ENCODE assay signal across 1 cellular context in genomic region chr11:82842019-82842418, GRCh38.
TF ChIP-seq lines count a peak whose summit lies in the region.

No MANE protein-coding gene starts in this region.

TF ChIP-seq in SK-N-SH, 30 proteins besides CTCF, POLR2A, EP300 and RAD21:
- TF ChIP-seq, protein P1, sequence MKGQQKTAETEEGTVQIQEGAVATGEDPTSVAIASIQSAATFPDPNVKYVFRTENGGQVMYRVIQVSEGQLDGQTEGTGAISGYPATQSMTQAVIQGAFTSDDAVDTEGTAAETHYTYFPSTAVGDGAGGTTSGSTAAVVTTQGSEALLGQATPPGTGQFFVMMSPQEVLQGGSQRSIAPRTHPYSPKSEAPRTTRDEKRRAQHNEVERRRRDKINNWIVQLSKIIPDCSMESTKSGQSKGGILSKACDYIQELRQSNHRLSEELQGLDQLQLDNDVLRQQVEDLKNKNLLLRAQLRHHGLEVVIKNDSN (IDR thresholded peaks at IDR 0.05; ENCODE audit: borderline replicate concordance, low read depth): no peak
- no peak for TF ChIP-seq FOSL2 (IDR thresholded peaks at IDR 0.05; ENCODE audit: borderline replicate concordance, low read depth)
- no peak for TF ChIP-seq EZH2phosphoT487 (IDR thresholded peaks at IDR 0.05; ENCODE audit: borderline replicate concordance, low read depth)
- no peak for TF ChIP-seq GATA2 (CRISPR knock-in tag; IDR thresholded peaks at IDR 0.05)
- no peak for TF ChIP-seq RXRA (IDR thresholded peaks at IDR 0.05; ENCODE audit: borderline replicate concordance, low read depth)
- no peak for TF ChIP-seq MEF2A (IDR thresholded peaks at IDR 0.05; ENCODE audit: borderline replicate concordance, low read depth)
- TF ChIP-seq ELF1 (IDR thresholded peaks at IDR 0.05): no peak
- TF ChIP-seq NRF1 (IDR thresholded peaks at IDR 0.05; ENCODE audit: low read depth, low read length): no peak
- TF ChIP-seq TCF12 (IDR thresholded peaks at IDR 0.05): no peak
- TF ChIP-seq RCOR1 (IDR thresholded peaks at IDR 0.05; ENCODE audit: low read length): no peak
- TF ChIP-seq, protein P2, sequence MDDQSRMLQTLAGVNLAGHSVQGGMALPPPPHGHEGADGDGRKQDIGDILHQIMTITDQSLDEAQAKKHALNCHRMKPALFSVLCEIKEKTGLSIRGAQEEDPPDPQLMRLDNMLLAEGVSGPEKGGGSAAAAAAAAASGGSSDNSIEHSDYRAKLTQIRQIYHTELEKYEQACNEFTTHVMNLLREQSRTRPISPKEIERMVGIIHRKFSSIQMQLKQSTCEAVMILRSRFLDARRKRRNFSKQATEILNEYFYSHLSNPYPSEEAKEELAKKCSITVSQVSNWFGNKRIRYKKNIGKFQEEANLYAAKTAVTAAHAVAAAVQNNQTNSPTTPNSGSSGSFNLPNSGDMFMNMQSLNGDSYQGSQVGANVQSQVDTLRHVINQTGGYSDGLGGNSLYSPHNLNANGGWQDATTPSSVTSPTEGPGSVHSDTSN (IDR thresholded peaks at IDR 0.05): no peak
